Comparison of ENCODE assay signal across 1 cellular context in the genomic region with DNA sequence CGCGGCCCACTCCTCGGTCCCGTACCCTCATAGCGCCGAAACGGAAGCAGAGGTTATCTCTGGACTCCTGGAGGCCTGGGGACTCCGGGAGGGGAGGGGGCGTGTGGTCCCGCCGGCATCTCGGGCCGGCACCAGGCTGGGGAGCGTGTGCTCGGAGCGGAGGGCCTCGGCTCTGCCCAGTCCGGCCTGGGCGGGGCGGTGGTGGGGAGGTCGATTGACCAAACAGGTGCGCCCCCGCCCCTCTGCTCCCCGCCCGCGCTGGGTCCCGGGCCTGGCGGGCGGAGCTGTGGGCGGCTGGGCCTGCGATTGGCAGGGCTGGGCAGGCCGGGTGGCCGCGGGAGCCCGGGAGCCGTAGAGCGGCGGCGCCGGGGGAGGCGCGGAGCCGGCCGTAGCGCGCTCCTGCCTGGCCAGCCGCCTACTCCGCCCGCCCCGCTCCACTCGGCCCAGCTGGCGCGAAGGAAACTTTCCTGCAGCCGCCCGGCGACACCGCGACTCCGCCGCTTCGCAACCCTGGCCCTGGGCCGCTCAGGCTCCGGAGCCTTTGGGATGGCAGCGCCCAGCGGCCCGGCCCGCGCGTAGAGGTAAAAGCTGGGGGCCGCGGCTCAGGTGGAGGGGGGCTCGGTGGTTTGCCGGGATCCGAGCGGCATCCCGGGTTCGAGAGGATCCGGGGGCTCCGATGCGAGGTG.
A peak's percentile ranks its signal among the peaks of the same experiment; 100 is the strongest.
TF ChIP-seq lines count a peak whose summit lies in the region.

No MANE protein-coding gene starts in this region.

TF ChIP-seq in HEK293, 187 proteins besides CTCF, POLR2A, EP300 and RAD21 (continued from another document):
- TF ChIP-seq ZNF560 (tag by site-specific recombination; IDR thresholded peaks at IDR 0.05; ENCODE audit: borderline replicate concordance) (no peak), ZFHX2 (tag by site-specific recombination; conservative IDR thresholded peaks at IDR 0.05) (peak; percentile 80)
